7 cellular contexts compared by ENCODE assay signal in genomic region chr3:172323894-172324590, GRCh38.
DNase-seq lines count a peak whose midpoint lies in the region; ATAC-seq and TF ChIP-seq lines count a peak whose summit lies in the region.

No MANE protein-coding gene starts in this region.

- no peak overlapping the region for H3K4me3 Mint-ChIP-seq in GM23338
- H3K4me3 Mint-ChIP-seq in activated T-helper 2 cell treated with anti-CD3 and anti-CD28 coated beads, Interferon-gamma antibody, Interleukin-2, Interleukin-4, amounts not matched to agents 10 μg/mL and 5 μg/mL and 100 μg/mL, durations not matched to agents 14 hours and 24 hours and 36 hours (ENCODE audit: low read depth): no peak overlapping the region

- H3K79me2 ChIP-seq in GM23338 (replicated peaks; ENCODE audit: insufficient read depth): no peaks in the 10 kb centered on the region

- H4K20me1 ChIP-seq in GM23338 (replicated peaks; ENCODE audit: insufficient read depth): no peaks in the 10 kb centered on the region

- no peaks in the 10 kb centered on the region for H3K9me3 ChIP-seq in suprapubic skin

- TF ChIP-seq POLR2A in suprapubic skin (IDR thresholded peaks at IDR 0.05): no peak

- TF ChIP-seq CTCF in GM23338 (conservative IDR thresholded peaks at IDR 0.05; ENCODE audit: low read depth in 2 of 2) (no peak), suprapubic skin (IDR thresholded peaks at IDR 0.05) (no peak)

- peak overlapping the region; percentile 73 for H3K27ac Mint-ChIP-seq in GM23338
- H3K27ac Mint-ChIP-seq in activated T-helper 2 cell treated with anti-CD3 and anti-CD28 coated beads, Interferon-gamma antibody, Interleukin-2, Interleukin-4, amounts not matched to agents 10 μg/mL and 5 μg/mL and 100 μg/mL, durations not matched to agents 14 hours and 24 hours and 36 hours: peak overlapping the region; percentile 58

- WGBS in suprapubic skin: 56% methylated on average over 10 of the region's 10 CpGs

- H3K27me3 Mint-ChIP-seq in GM23338 (ENCODE audit: insufficient read depth, low read depth, poor library complexity): peaks cover 4% of the 10 kb centered on the region
- no peaks in the 10 kb centered on the region for H3K27me3 Mint-ChIP-seq in activated T-helper 2 cell treated with anti-CD3 and anti-CD28 coated beads, Interferon-gamma antibody, Interleukin-2, Interleukin-4, amounts not matched to agents 10 μg/mL and 5 μg/mL and 100 μg/mL, durations not matched to agents 14 hours and 24 hours and 36 hours (ENCODE audit: low read depth)

- H3K36me3 ChIP-seq in GM23338 (ENCODE audit: insufficient read depth) (peaks cover 9% of the 10 kb centered on the region; the same call in 1 of the 2 replicates), suprapubic skin (peaks cover 20% of the 10 kb centered on the region)

- no peak for DNase-seq in GM23338 (ENCODE audit: low spot score)
- DNase-seq in activated T-helper 2 cell treated with anti-CD3 and anti-CD28 coated beads, Interferon-gamma antibody, Interleukin-2, Interleukin-4, amounts not matched to agents 10 μg/mL and 5 μg/mL and 100 μg/mL, durations not matched to agents 14 hours and 24 hours and 36 hours (ENCODE audit: low spot score): no peak
- peak; percentile 40 for DNase-seq in left cardiac atrium
- peak; percentile 25 for DNase-seq in skeletal muscle cell (ENCODE audit: low read depth)
- DNase-seq in T1000 (lab: John Stamatoyannopoulos, UW): no peak
- DNase-seq in mucosa of gallbladder (ENCODE audit: low spot score): no peak
- DNase-seq in suprapubic skin (ENCODE audit: low spot score in 2 of 2): no peak

- H3K4me2 ChIP-seq in GM23338: no peak overlapping the region

- H3K36me3 Mint-ChIP-seq in GM23338 (ENCODE audit: low read depth): peaks cover 19% of the 10 kb centered on the region
- H3K36me3 Mint-ChIP-seq in activated T-helper 2 cell treated with anti-CD3 and anti-CD28 coated beads, Interferon-gamma antibody, Interleukin-2, Interleukin-4, amounts not matched to agents 10 μg/mL and 5 μg/mL and 100 μg/mL, durations not matched to agents 14 hours and 24 hours and 36 hours (ENCODE audit: low read depth): peaks cover 16% of the 10 kb centered on the region

- H3K27ac ChIP-seq in GM23338 (ENCODE audit: low read depth) (no peak overlapping the region), suprapubic skin (no peak overlapping the region)

- no peaks in the 10 kb centered on the region for H3F3A ChIP-seq in GM23338 (replicated peaks; ENCODE audit: low read depth)

- intact Hi-C loops in activated T-helper 2 cell treated with anti-CD3 and anti-CD28 coated beads, Interferon-gamma antibody, Interleukin-2, Interleukin-4, amounts not matched to agents 10 μg/mL and 5 μg/mL and 100 μg/mL, durations not matched to agents 14 hours and 24 hours and 36 hours (cut with micrococcal nuclease): no loop called here
- intact Hi-C loops in left cardiac atrium (cut with DNase I): loop anchor here in 1 of 2 donors (10.0 kb wide), 1 partner anchor 289 kb away; the partner anchor contains the start of gene FNDC3B

- TF ChIP-seq EP300 in suprapubic skin (IDR thresholded peaks at IDR 0.05): no peak

- no peaks in the 10 kb centered on the region for H3K4me1 Mint-ChIP-seq in GM23338
- H3K4me1 Mint-ChIP-seq in activated T-helper 2 cell treated with anti-CD3 and anti-CD28 coated beads, Interferon-gamma antibody, Interleukin-2, Interleukin-4, amounts not matched to agents 10 μg/mL and 5 μg/mL and 100 μg/mL, durations not matched to agents 14 hours and 24 hours and 36 hours (ENCODE audit: low read depth): peaks cover 12% of the 10 kb centered on the region

- no peaks in the 10 kb centered on the region for H3K9me2 ChIP-seq in GM23338 (ENCODE audit: insufficient read depth)

- no peaks in the 10 kb centered on the region; the same call in 2 of the 3 replicates for H3K9me3 Mint-ChIP-seq in GM23338
- H3K9me3 Mint-ChIP-seq in activated T-helper 2 cell treated with anti-CD3 and anti-CD28 coated beads, Interferon-gamma antibody, Interleukin-2, Interleukin-4, amounts not matched to agents 10 μg/mL and 5 μg/mL and 100 μg/mL, durations not matched to agents 14 hours and 24 hours and 36 hours: no peaks in the 10 kb centered on the region

- no peak overlapping the region for H2AFZ ChIP-seq in GM23338

- no peaks in the 10 kb centered on the region for H3K27me3 ChIP-seq in GM23338 (ENCODE audit: insufficient read depth)
- H3K27me3 ChIP-seq in suprapubic skin: no peaks in the 10 kb centered on the region

- no peaks in the 10 kb centered on the region for H3K4me1 ChIP-seq in GM23338 (ENCODE audit: insufficient read depth)
- H3K4me1 ChIP-seq in suprapubic skin: peaks cover 29% of the 10 kb centered on the region

- no peak for ATAC-seq in GM23338
- ATAC-seq in left cardiac atrium: peak; percentile 27 to 87

- H3K4me3 ChIP-seq in GM23338 (no peak overlapping the region), skeletal muscle cell (ENCODE audit: low read depth, low read length) (no peak overlapping the region), suprapubic skin (no peak overlapping the region)

TF ChIP-seq in GM23338, 12 proteins besides CTCF, POLR2A, EP300 and RAD21:
- TF ChIP-seq NANOG (IDR thresholded peaks at IDR 0.05; ENCODE audit: borderline replicate concordance) (no peak), ZNF331 (CRISPR knock-in tag; IDR thresholded peaks at IDR 0.05; ENCODE audit: low read depth) (no peak)

Comparison
In these comparisons a context has a peak if more than half of its experiments do, and no peak if none do; other contexts are left out.
1. DNase-seq: peak in left cardiac atrium (single experiment) and skeletal muscle cell (single experiment); none in GM23338 (single experiment), activated T-helper 2 cell treated with anti-CD3 and anti-CD28 coated beads, Interferon-gamma antibody, Interleukin-2, Interleukin-4, amounts not matched to agents 10 μg/mL and 5 μg/mL and 100 μg/mL, durations not matched to agents 14 hours and 24 hours and 36 hours (single experiment), T1000 (single experiment), mucosa of gallbladder (single experiment) and suprapubic skin (0 of 2).